1 cellular context compared by ENCODE assay signal in genomic region chr10:78738457-78738856, GRCh38.
TF ChIP-seq lines count a peak whose summit lies in the region.

No MANE protein-coding gene starts in this region.

TF ChIP-seq in HepG2, 621 proteins besides CTCF, POLR2A, EP300 and RAD21 (continued from another document):
- TF ChIP-seq, protein P1, sequence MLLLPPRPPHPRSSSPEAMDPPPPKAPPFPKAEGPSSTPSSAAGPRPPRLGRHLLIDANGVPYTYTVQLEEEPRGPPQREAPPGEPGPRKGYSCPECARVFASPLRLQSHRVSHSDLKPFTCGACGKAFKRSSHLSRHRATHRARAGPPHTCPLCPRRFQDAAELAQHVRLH (CRISPR knock-in tag; IDR thresholded peaks at IDR 0.05; ENCODE audit: borderline replicate concordance, low read depth): no peak
- no peak for TF ChIP-seq ZNF207 (IDR thresholded peaks at IDR 0.05; ENCODE audit: borderline replicate concordance)
- no peak for TF ChIP-seq SRSF9 (IDR thresholded peaks at IDR 0.05; ENCODE audit: borderline replicate concordance, insufficient read depth, low read depth, low read length, poor library complexity, severe bottlenecking)
- no peak for TF ChIP-seq ZNF607 (CRISPR knock-in tag; IDR thresholded peaks at IDR 0.05; ENCODE audit: borderline replicate concordance)
- TF ChIP-seq ZMYM2 (CRISPR knock-in tag; IDR thresholded peaks at IDR 0.05): no peak
- no peak for TF ChIP-seq ZNF33B (CRISPR knock-in tag; IDR thresholded peaks at IDR 0.05)
- no peak for TF ChIP-seq ZNF616 (CRISPR knock-in tag; IDR thresholded peaks at IDR 0.05; ENCODE audit: low read depth)
- no peak for TF ChIP-seq POLR2AphosphoS2 (IDR thresholded peaks at IDR 0.05; ENCODE audit: low read depth, low read length)
- no peak for TF ChIP-seq ZSCAN20 (CRISPR knock-in tag; IDR thresholded peaks at IDR 0.05; ENCODE audit: borderline replicate concordance)
- no peak for TF ChIP-seq ZNF33A (CRISPR knock-in tag; IDR thresholded peaks at IDR 0.05; ENCODE audit: borderline replicate concordance)
- no peak for TF ChIP-seq RORA (CRISPR knock-in tag; IDR thresholded peaks at IDR 0.05)
- TF ChIP-seq SAP130 (CRISPR knock-in tag; IDR thresholded peaks at IDR 0.05; ENCODE audit: low read depth): no peak
- TF ChIP-seq ZNF20 (CRISPR knock-in tag; IDR thresholded peaks at IDR 0.05): no peak
- TF ChIP-seq ARID2 (CRISPR knock-in tag; IDR thresholded peaks at IDR 0.05; ENCODE audit: borderline replicate concordance): no peak
- TF ChIP-seq SNAI1 (CRISPR knock-in tag; IDR thresholded peaks at IDR 0.05; ENCODE audit: borderline replicate concordance): no peak
